ENCODE assay signal across 20 cellular contexts in the genomic region with DNA sequence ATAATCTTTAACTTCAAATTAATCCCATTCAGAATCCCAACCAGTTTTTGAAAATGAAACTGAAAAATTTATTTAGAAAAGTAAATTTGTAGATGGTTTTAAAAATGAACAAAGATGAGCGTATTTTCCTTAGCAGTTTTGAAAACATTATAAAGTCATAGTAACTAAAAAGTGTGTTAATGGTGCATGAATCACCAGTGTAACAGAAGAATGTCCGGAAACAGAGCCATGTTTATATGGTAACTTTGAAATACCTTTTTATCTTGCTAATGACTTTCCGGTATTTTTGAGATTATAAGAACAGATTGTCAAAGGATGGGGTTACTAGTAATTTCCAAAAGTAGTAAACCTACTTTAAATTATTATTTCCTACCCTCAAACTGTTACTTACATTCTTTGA.
DNase-seq lines count a peak whose midpoint lies in the region; ATAC-seq and TF ChIP-seq lines count a peak whose summit lies in the region.
"Had no signal": no experiment of that assay in that cellular context is flagged by ENCODE, and none has a peak within 500 bp of the region (broad histone marks: within the 10 kb centered on the region; RNA-seq: fewer than 3 reads in every experiment).

No MANE protein-coding gene starts in this region.

- peaks cover 54% of the 10 kb centered on the region for H3K36me3 Mint-ChIP-seq in osteocyte (ENCODE audit: unreplicated experiment)
- H3K36me3 Mint-ChIP-seq: CD14-positive monocyte had no signal

- DNase-seq in Daoy (ENCODE audit: low read depth) (peak; percentile 3), LHCN-M2 (ENCODE audit: low read depth) (peak; percentile 0), dermis microvascular lymphatic vessel endothelial cell (ENCODE audit: low read depth in 2 of 2) (peak; percentile 21 to 63), osteocyte (ENCODE audit: extremely low spot score, unreplicated experiment) (no peak), NCI-H748 treated with DMSO at 0.1 percent for 48 hours (lab: John Stamatoyannopoulos, UW) (no peak)
- DNase-seq in stimulated activated naive CD4-positive, alpha-beta T cell (lab: John Stamatoyannopoulos, UW): no peak
- DNase-seq: DMS53; GF-D8; NCI-H1048; NCI-H146; NCI-H2081 treated with DMSO at 0.1 percent for 48 hours; NCI-H2227 treated with DMSO at 0.1 percent for 48 hours; NCI-H526; NK-92 treated with Interleukin-12 subunit alpha and Interleukin-12 subunit beta, amount 100 ng/mL, for 24 hours; OCI-M1 had no signal

- peaks cover 2% of the 10 kb centered on the region for H3K4me1 Mint-ChIP-seq in osteocyte (ENCODE audit: unreplicated experiment)
- H3K4me1 Mint-ChIP-seq: CD14-positive monocyte had no signal

- H3K27ac Mint-ChIP-seq in osteocyte (ENCODE audit: unreplicated experiment): peak overlapping the region; percentile 14

- no peak for ATAC-seq in esophagus mucosa
- no peak for ATAC-seq in GM18520 (IDR thresholded peaks at IDR 0.05; ENCODE audit: unreplicated experiment)
- ATAC-seq: HCT116, K562 had no signal

- H3K9me3 Mint-ChIP-seq in osteocyte (ENCODE audit: unreplicated experiment): no peaks in the 10 kb centered on the region
- H3K9me3 Mint-ChIP-seq: CD14-positive monocyte had no signal

- H3K27me3 Mint-ChIP-seq in osteocyte (ENCODE audit: unreplicated experiment): no peaks in the 10 kb centered on the region

- no peak for TF ChIP-seq CTCF in osteocyte (IDR thresholded peaks at IDR 0.05)

- H3K4me3 Mint-ChIP-seq in osteocyte (ENCODE audit: unreplicated experiment): no peak overlapping the region
- H3K4me3 Mint-ChIP-seq: CD14-positive monocyte had no signal

Comparison
In these comparisons a context has a peak if more than half of its experiments do, and no peak if none do; other contexts are left out.
1. DNase-seq: peak in Daoy (single experiment), LHCN-M2 (single experiment) and dermis microvascular lymphatic vessel endothelial cell (2 of 2); none in osteocyte (single experiment), NCI-H748 treated with DMSO at 0.1 percent for 48 hours (single experiment) and stimulated activated naive CD4-positive, alpha-beta T cell (0 of 6).